In genomic region chr3:189297957-189298356, GRCh38 we compare ENCODE assay signal across 17 cellular contexts.
DNase-seq lines count a peak whose midpoint lies in the region; ATAC-seq and TF ChIP-seq lines count a peak whose summit lies in the region.
"Had no signal": no experiment of that assay in that cellular context is flagged by ENCODE, and none has a peak within 500 bp of the region (broad histone marks: within the 10 kb centered on the region; RNA-seq: fewer than 3 reads in every experiment).

No MANE protein-coding gene starts in this region.

- TF ChIP-seq CTCF in MCF 10A (IDR thresholded peaks at IDR 0.05; ENCODE audit: unreplicated experiment) = no peak
- no peak for TF ChIP-seq CTCF in breast epithelium (IDR thresholded peaks at IDR 0.05)
- TF ChIP-seq CTCF in RWPE2 (IDR thresholded peaks at IDR 0.05; ENCODE audit: poor library complexity, severe bottlenecking) = no peak
- TF ChIP-seq CTCF in epithelial cell of esophagus (IDR thresholded peaks at IDR 0.05; ENCODE audit: insufficient read depth, low read depth, low read length, missing control alignments) = no peak
- TF ChIP-seq CTCF in left lung (IDR thresholded peaks at IDR 0.05) = no peak
- no peak for TF ChIP-seq CTCF in right atrium auricular region (IDR thresholded peaks at IDR 0.05)

- H3K4me1 Mint-ChIP-seq in MCF 10A (ENCODE audit: insufficient read depth, unreplicated experiment) = peaks cover 52% of the 10 kb centered on the region
- H3K4me1 Mint-ChIP-seq in activated naive CD4-positive, alpha-beta T cell treated with anti-CD3 and anti-CD28 coated beads for 36 hours (ENCODE audit: low read depth) = peaks cover 40% of the 10 kb centered on the region

- H3K27ac ChIP-seq in breast epithelium (no peak overlapping the region), RWPE2 (ENCODE audit: poor library complexity, severe bottlenecking) (peak overlapping the region; percentile 72), left lung (no peak overlapping the region), right atrium auricular region (no peak overlapping the region)
- H3K27ac ChIP-seq: BLaER1 treated with 17β-estradiol and CSF1 and Interleukin-3, amounts not matched to agents 10 nM and 100 nM had no signal

- intact Hi-C loops in MCF 10A (cut with micrococcal nuclease) (no loop called here), breast epithelium (cut with DNase I; ENCODE audit: low total_unique reads) (no loop called here), left lung (cut with DNase I) (no loop called here)
- intact Hi-C loops in activated naive CD4-positive, alpha-beta T cell treated with anti-CD3 and anti-CD28 coated beads for 36 hours (cut with micrococcal nuclease) = no loop called here

- no peaks in the 10 kb centered on the region for H3K36me3 Mint-ChIP-seq in MCF 10A (ENCODE audit: insufficient read depth, unreplicated experiment)
- no peaks in the 10 kb centered on the region for H3K36me3 Mint-ChIP-seq in activated naive CD4-positive, alpha-beta T cell treated with anti-CD3 and anti-CD28 coated beads for 36 hours (ENCODE audit: low read depth)

- no peaks in the 10 kb centered on the region for H3K27me3 Mint-ChIP-seq in MCF 10A (ENCODE audit: insufficient read depth, unreplicated experiment)
- no peaks in the 10 kb centered on the region for H3K27me3 Mint-ChIP-seq in activated naive CD4-positive, alpha-beta T cell treated with anti-CD3 and anti-CD28 coated beads for 36 hours (ENCODE audit: low read depth)
- H3K27me3 Mint-ChIP-seq: CD4-positive, CD25-positive, alpha-beta regulatory T cell had no signal

- H3K4me3 Mint-ChIP-seq in MCF 10A (ENCODE audit: unreplicated experiment) = no peak overlapping the region
- no peak overlapping the region for H3K4me3 Mint-ChIP-seq in activated naive CD4-positive, alpha-beta T cell treated with anti-CD3 and anti-CD28 coated beads for 36 hours
- H3K4me3 Mint-ChIP-seq: CD4-positive, CD25-positive, alpha-beta regulatory T cell had no signal

- TF ChIP-seq POLR2A in breast epithelium (IDR thresholded peaks at IDR 0.05) = no peak

- POLR2A ChIA-PET in MCF 10A (lab: Yijun Ruan, JAX) = interaction anchor here (0.6 to 17.4 kb wide), 14 partner anchors 9 to 536 kb away, joined by 3 to 495 read pairs (median 4); no protein-coding TSS in a partner anchor

- no peaks in the 10 kb centered on the region for H3K9me3 ChIP-seq in breast epithelium
- H3K9me3 ChIP-seq in RWPE2 (ENCODE audit: severe bottlenecking) = no peaks in the 10 kb centered on the region
- H3K9me3 ChIP-seq in left lung = no peaks in the 10 kb centered on the region
- no peaks in the 10 kb centered on the region for H3K9me3 ChIP-seq in right atrium auricular region
- H3K9me3 ChIP-seq: BLaER1 treated with 17β-estradiol and CSF1 and Interleukin-3, amounts not matched to agents 10 nM and 100 nM had no signal

- CTCF ChIA-PET in MCF 10A (lab: Yijun Ruan, JAX) = interaction anchor here (0.6 to 2.8 kb wide), 9 partner anchors 11 to 492 kb away, joined by 3 to 10 read pairs (median 4); no protein-coding TSS in a partner anchor
- CTCF ChIA-PET in activated naive CD4-positive, alpha-beta T cell treated with anti-CD3 and anti-CD28 coated beads for 36 hours (lab: Charles Lee) = interaction anchor here (0.6 to 1.1 kb wide), 4 partner anchors 9 to 659 kb away, joined by 3 to 4 read pairs (median 3); no protein-coding TSS in a partner anchor

- no peak overlapping the region for H3K4me3 ChIP-seq in breast epithelium
- no peak overlapping the region for H3K4me3 ChIP-seq in RWPE2 (ENCODE audit: severe bottlenecking)
- H3K4me3 ChIP-seq in epithelial cell of esophagus (ENCODE audit: low read length) = no peak overlapping the region
- no peak overlapping the region for H3K4me3 ChIP-seq in left lung
- no peak overlapping the region for H3K4me3 ChIP-seq in right atrium auricular region
- H3K4me3 ChIP-seq: BLaER1 treated with 17β-estradiol and CSF1 and Interleukin-3, amounts not matched to agents 10 nM and 100 nM had no signal

- DNase-seq in MCF 10A (ENCODE audit: unreplicated experiment) (peak; percentile 41), breast epithelium (ENCODE audit: low spot score in 2 of 2) (no peak), RWPE2 (ENCODE audit: low spot score) (no peak), epithelial cell of esophagus (ENCODE audit: low read depth) (peak; percentile 50), left lung (no peak), right atrium auricular region (ENCODE audit: low spot score) (no peak), medulla oblongata (ENCODE audit: extremely low spot score) (no peak)
- no peak for DNase-seq in activated naive CD4-positive, alpha-beta T cell treated with anti-CD3 and anti-CD28 coated beads for 36 hours
- DNase-seq: 8988T; ACHN; Calu3; CD4-positive, CD25-positive, alpha-beta regulatory T cell; DMS 273 treated with DMSO at 0.1 percent for 48 hours; DMS79 had no signal

- H3K27ac Mint-ChIP-seq in MCF 10A (ENCODE audit: low read depth, unreplicated experiment) = peak overlapping the region; percentile 64
- H3K27ac Mint-ChIP-seq in activated naive CD4-positive, alpha-beta T cell treated with anti-CD3 and anti-CD28 coated beads for 36 hours = no peak overlapping the region

- peak; percentile 83 for ATAC-seq in RWPE2 (ENCODE audit: low read depth)
- peak; percentile 31 for ATAC-seq in left lung
- ATAC-seq: HCT116, HepG2 had no signal

- H3K27me3 ChIP-seq in breast epithelium (no peaks in the 10 kb centered on the region), RWPE2 (ENCODE audit: insufficient read depth, poor library complexity, severe bottlenecking) (no peaks in the 10 kb centered on the region), left lung (no peaks in the 10 kb centered on the region), right atrium auricular region (no peaks in the 10 kb centered on the region)
- H3K27me3 ChIP-seq: BLaER1 treated with 17β-estradiol and CSF1 and Interleukin-3, amounts not matched to agents 10 nM and 100 nM had no signal

- no TSS peak for BruUV-seq in MCF 10A (replicated peaks; lab: Mats Ljungman, UMichigan)

- H3K4me1 ChIP-seq in breast epithelium (peaks cover 0 to 5% of the 10 kb centered on the region in 2 donors), RWPE2 (ENCODE audit: insufficient read depth, poor library complexity, severe bottlenecking) (peaks cover 38% of the 10 kb centered on the region), left lung (no peaks in the 10 kb centered on the region), right atrium auricular region (no peaks in the 10 kb centered on the region)

- no peaks in the 10 kb centered on the region for H3K36me3 ChIP-seq in breast epithelium
- H3K36me3 ChIP-seq in RWPE2 (ENCODE audit: low read depth) = no peaks in the 10 kb centered on the region
- no peaks in the 10 kb centered on the region for H3K36me3 ChIP-seq in left lung
- H3K36me3 ChIP-seq in right atrium auricular region = no peaks in the 10 kb centered on the region
- H3K36me3 ChIP-seq: BLaER1 treated with 17β-estradiol and CSF1 and Interleukin-3, amounts not matched to agents 10 nM and 100 nM had no signal

- H3K9me3 Mint-ChIP-seq in MCF 10A (ENCODE audit: unreplicated experiment) = no peaks in the 10 kb centered on the region
- no peaks in the 10 kb centered on the region for H3K9me3 Mint-ChIP-seq in activated naive CD4-positive, alpha-beta T cell treated with anti-CD3 and anti-CD28 coated beads for 36 hours

Comparison
In these comparisons a context has a peak if more than half of its experiments do, and no peak if none do; other contexts are left out.
1. DNase-seq: peak in MCF 10A (single experiment) and epithelial cell of esophagus (single experiment); none in breast epithelium (0 of 2), RWPE2 (single experiment), left lung (0 of 2), right atrium auricular region (single experiment), medulla oblongata (single experiment) and activated naive CD4-positive, alpha-beta T cell treated with anti-CD3 and anti-CD28 coated beads for 36 hours (single experiment).